In the genomic region with DNA sequence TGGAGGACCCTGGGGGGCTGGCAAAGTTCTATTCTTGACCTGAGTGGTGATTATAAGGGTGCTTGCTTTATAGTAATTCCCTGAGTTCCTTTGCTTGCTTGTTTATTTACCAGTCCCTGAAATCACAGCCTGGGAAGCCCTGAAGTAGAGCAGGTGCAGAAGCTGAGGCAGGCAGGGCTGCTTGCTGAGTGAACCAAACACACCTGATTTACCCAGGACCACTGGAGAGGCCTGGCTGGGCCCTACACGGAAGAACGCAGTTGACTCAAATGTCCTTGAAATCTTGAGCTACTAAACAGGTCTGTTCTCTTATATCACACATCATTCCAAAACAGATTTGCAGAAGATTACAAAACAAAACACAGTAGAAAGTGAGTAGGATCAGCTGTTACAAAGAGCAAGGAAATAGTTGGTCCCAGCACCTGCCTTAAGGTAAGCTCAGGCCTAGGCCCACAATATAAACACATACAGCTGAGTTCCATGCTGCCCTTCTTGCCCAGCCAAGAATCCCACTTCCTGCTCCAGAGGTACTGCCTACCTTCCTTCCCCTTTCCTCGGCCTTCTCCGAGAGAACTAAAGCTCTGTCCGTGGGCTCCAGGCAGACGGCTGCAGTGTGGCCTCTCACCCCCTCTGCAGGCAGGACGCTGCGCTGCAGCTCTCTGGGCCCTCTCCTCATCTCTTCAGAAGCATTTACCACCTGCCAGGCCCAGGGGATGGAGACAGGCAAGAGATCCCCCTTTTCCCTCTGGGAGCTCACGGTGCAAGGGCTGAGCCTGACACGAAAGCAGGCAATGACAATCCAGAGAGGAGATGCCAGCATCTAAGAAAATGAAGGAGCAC, we compare ENCODE assay signal across 1 cellular context.
TF ChIP-seq lines count a peak whose summit lies in the region.

No MANE protein-coding gene starts in this region.

TF ChIP-seq in endothelial cell of umbilical vein, 7 proteins besides CTCF, POLR2A, EP300 and RAD21 (continued from another document):
- TF ChIP-seq MAX (IDR thresholded peaks at IDR 0.05; ENCODE audit: insufficient read depth, insufficient read length): no peak
- no peak for TF ChIP-seq GATA2 (IDR thresholded peaks at IDR 0.05; ENCODE audit: insufficient read depth, insufficient read length, low read depth, low read length)
- no peak for TF ChIP-seq POLR2AphosphoS5 (IDR thresholded peaks at IDR 0.05; ENCODE audit: insufficient read depth, low read depth, low read length)
